ENCODE assay signal across 21 cellular contexts in genomic region chr4:38113136-38113535, GRCh38.
"Had no signal": no experiment of that assay in that cellular context is flagged by ENCODE, and none has a peak within 500 bp of the region (broad histone marks: within the 10 kb centered on the region; RNA-seq: fewer than 3 reads in every experiment).

No MANE protein-coding gene starts in this region.

- H3K36me3 ChIP-seq: colonic mucosa had no signal

- H3K4me3 Mint-ChIP-seq: activated naive CD8-positive, alpha-beta T cell treated with anti-CD3 and anti-CD28 coated beads for 36 hours; activated T-cell treated with anti-CD3 and anti-CD28 coated beads, Interleukin-2, amount 50 U/mL, for 24 hours; activated T-helper 17 cell treated with anti-CD3 and anti-CD28 coated beads, Interleukin-2, amount 50 U/mL, for 72 hours; effector memory CD8-positive, alpha-beta T cell; memory B cell; T-cell; T-helper 2 cell treated with Interferon-gamma antibody and Interleukin-4, amounts not matched to agents 5 μg/mL and 100 μg/mL, for 36 hours had no signal

- H3K27me3 Mint-ChIP-seq: activated naive CD8-positive, alpha-beta T cell treated with anti-CD3 and anti-CD28 coated beads for 36 hours; activated T-cell treated with anti-CD3 and anti-CD28 coated beads, Interleukin-2, amount 50 U/mL, for 24 hours; activated T-helper 17 cell treated with anti-CD3 and anti-CD28 coated beads, Interleukin-2, amount 50 U/mL, for 72 hours; effector memory CD8-positive, alpha-beta T cell; memory B cell; T-cell had no signal

- FAIRE-seq: astrocyte, TTC549 had no signal

- DNase-seq: activated CD8-positive, alpha-beta memory T cell treated with anti-CD3 and anti-CD28 coated beads for 24 hours; activated CD8-positive, alpha-beta memory T cell treated with anti-CD3 and anti-CD28 coated beads, Interleukin-2, amount 50 U/mL, for 4 hours; activated naive CD4-positive, alpha-beta T cell; activated naive CD8-positive, alpha-beta T cell treated with anti-CD3 and anti-CD28 coated beads for 36 hours; activated T-cell treated with anti-CD3 and anti-CD28 coated beads, Interleukin-2, amount 50 U/mL, for 24 hours; colonic mucosa; dorsolateral prefrontal cortex; effector memory CD8-positive, alpha-beta T cell; gastrocnemius medialis; spleen; stimulated activated CD4-positive, alpha-beta T cell treated with anti-CD3 and anti-CD28 coated beads, Interleukin-4, amount 100 ng/mL, for 24 hours; stimulated activated naive CD4-positive, alpha-beta T cell treated with Interleukin-2 at 50 U/mL for 16 hours; T-cell; upper lobe of left lung had no signal

- H3K4me3 ChIP-seq: colonic mucosa, dorsolateral prefrontal cortex, esophagus muscularis mucosa, gastrocnemius medialis, spleen, thoracic aorta, upper lobe of left lung had no signal

- H3K4me1 ChIP-seq: colonic mucosa had no signal

- H3K9me3 Mint-ChIP-seq: activated naive CD8-positive, alpha-beta T cell treated with anti-CD3 and anti-CD28 coated beads for 36 hours; activated T-cell treated with anti-CD3 and anti-CD28 coated beads, Interleukin-2, amount 50 U/mL, for 24 hours; activated T-helper 17 cell treated with anti-CD3 and anti-CD28 coated beads, Interleukin-2, amount 50 U/mL, for 72 hours; effector memory CD8-positive, alpha-beta T cell; memory B cell; T-cell; T-helper 2 cell treated with Interferon-gamma antibody and Interleukin-4, amounts not matched to agents 5 μg/mL and 100 μg/mL, for 36 hours had no signal

- H3K9me3 ChIP-seq: colonic mucosa, esophagus muscularis mucosa, gastrocnemius medialis, spleen, thoracic aorta, upper lobe of left lung had no signal

- ATAC-seq: activated T-helper 17 cell treated with anti-CD3 and anti-CD28 coated beads, Interleukin-2, amount 50 U/mL, for 72 hours; effector memory CD8-positive, alpha-beta T cell; gastrocnemius medialis; T-cell had no signal

- H3K27ac ChIP-seq: colonic mucosa, dorsolateral prefrontal cortex, esophagus muscularis mucosa, thoracic aorta, upper lobe of left lung had no signal

- H3K4me1 Mint-ChIP-seq: activated T-helper 17 cell treated with anti-CD3 and anti-CD28 coated beads, Interleukin-2, amount 50 U/mL, for 72 hours; T-cell had no signal

- H3K27me3 ChIP-seq: colonic mucosa, dorsolateral prefrontal cortex, esophagus muscularis mucosa, gastrocnemius medialis, spleen, upper lobe of left lung had no signal

- H3K27ac Mint-ChIP-seq: activated naive CD8-positive, alpha-beta T cell treated with anti-CD3 and anti-CD28 coated beads for 36 hours; activated T-cell treated with anti-CD3 and anti-CD28 coated beads, Interleukin-2, amount 50 U/mL, for 24 hours; activated T-helper 17 cell treated with anti-CD3 and anti-CD28 coated beads, Interleukin-2, amount 50 U/mL, for 72 hours; effector memory CD8-positive, alpha-beta T cell; T-helper 2 cell treated with Interferon-gamma antibody and Interleukin-4, amounts not matched to agents 5 μg/mL and 100 μg/mL, for 36 hours had no signal
